15 cellular contexts compared by ENCODE assay signal in genomic region chr1:154623358-154623757, GRCh38. TPM values are rescaled to one million over a fixed set of nuclear protein-coding genes. Genes with fewer than 3 reads are reported as not detected.
A peak's percentile ranks its signal among the peaks of the same experiment; 100 is the strongest.
DNase-seq lines count a peak whose midpoint lies in the region; ATAC-seq, FAIRE-seq and TF ChIP-seq lines count a peak whose summit lies in the region.
"Had no signal": no experiment of that assay in that cellular context is flagged by ENCODE, and none has a peak within 500 bp of the region (broad histone marks: within the 10 kb centered on the region; RNA-seq: fewer than 3 reads in every experiment).

No MANE protein-coding gene starts in this region.

- TF ChIP-seq EP300 in HepG2 (IDR thresholded peaks at IDR 0.05; ENCODE audit: low read depth in 2 of 2, low read length in 2 of 2): no peak
- no peak for TF ChIP-seq EP300 in HepG2 (CRISPR knock-in tag; IDR thresholded peaks at IDR 0.05; ENCODE audit: borderline replicate concordance)

- intact Hi-C loops in CD14-positive monocyte (cut with micrococcal nuclease): no loop called here
- intact Hi-C loops in HepG2 (cut with micrococcal nuclease; ENCODE audit: unreplicated experiment): no loop called here
- intact Hi-C loops in aorta (cut with DNase I): no loop called here

- H3K4me3 ChIP-seq in HL-60 (replicated peaks; ENCODE audit: insufficient read depth, low read length): no peak overlapping the region
- no peak overlapping the region for H3K4me3 ChIP-seq in HepG2 (replicated peaks in 1 of 3; ENCODE audit: insufficient read depth in 1 of 3, low read depth in 2 of 3, low read length in 3 of 3)
- no peak overlapping the region for H3K4me3 ChIP-seq in aorta (ENCODE audit: low read length in 2 of 2)
- no peak overlapping the region for H3K4me3 ChIP-seq in H7 (ENCODE audit: insufficient read depth, low read depth, low read length)
- H3K4me3 ChIP-seq: gastroesophageal sphincter, suprapubic skin had no signal

- DNase-seq in CD14-positive monocyte (ENCODE audit: low spot score): peak; percentile 55
- peak; percentile 62 to 81 for DNase-seq in HL-60 (ENCODE audit: low read depth in 1 of 2, low spot score in 1 of 2)
- DNase-seq in SKM-1 treated with dmso at 0.1 percent for 144 hours (lab: John Stamatoyannopoulos, UW; ENCODE audit: unreplicated experiment): peak; percentile 88
- DNase-seq in HepG2 (ENCODE audit: low spot score): no peak
- DNase-seq in aorta: no peak
- DNase-seq in H7: no peak
- DNase-seq in iPS-NIHi7 (ENCODE audit: extremely low spot score): no peak
- DNase-seq: activated CD4-positive, alpha-beta T cell treated with anti-CD3 and anti-CD28 coated beads for 48 hours; mammary epithelial cell; NCI-H187 treated with DMSO at 0.1 percent for 48 hours; NCI-H69 had no signal

- WGBS in HepG2 (ENCODE audit: low lambda C conversion rate): 100% methylated on average over 3 of the region's 3 CpGs
- WGBS in aorta, 2 donors: 87 to 90% methylated on average over 3 of the region's 3 CpGs

- H3K27ac ChIP-seq in HL-60 (replicated peaks) (0 out of 2 replicates have a peak overlapping the region, but pooled peaks have one; percentile 16), HepG2 (ENCODE audit: extremely low read length, insufficient read depth, low read length) (no peak overlapping the region), aorta (ENCODE audit: low read depth in 1 of 2, low read length in 2 of 2) (no peak overlapping the region)
- H3K27ac ChIP-seq: gastroesophageal sphincter, suprapubic skin had no signal

- H3K27me3 Mint-ChIP-seq in CD14-positive monocyte (ENCODE audit: low read depth in 3 of 3): peaks cover 0 to 5% (median 0%) of the 10 kb centered on the region in 3 donors
- H3K27me3 Mint-ChIP-seq: natural killer cell treated with Interleukin-12 subunit alpha and Interleukin-12 subunit beta and Interleukin-15 and Interleukin-18, amount 100 ng/mL, for 72 hours had no signal

- TF ChIP-seq POLR2A in HepG2 (IDR thresholded peaks at IDR 0.05; ENCODE audit: insufficient read depth in 1 of 2, low read depth in 2 of 2, low read length in 2 of 2): no peak

- H4K20me1 ChIP-seq in HepG2 (ENCODE audit: insufficient read depth, low read length): peaks cover 39% of the 10 kb centered on the region

- H3K9me3 Mint-ChIP-seq in CD14-positive monocyte: peaks cover 0 to 2% (median 0%) of the 10 kb centered on the region in 7 donors
- H3K9me3 Mint-ChIP-seq: natural killer cell treated with Interleukin-12 subunit alpha and Interleukin-12 subunit beta and Interleukin-15 and Interleukin-18, amount 100 ng/mL, for 72 hours had no signal

- no peak overlapping the region for H3K4me2 ChIP-seq in HepG2 (ENCODE audit: low read depth, low read length)

- peaks cover 43% of the 10 kb centered on the region for H3K4me1 Mint-ChIP-seq in CD14-positive monocyte

- CTCF ChIA-PET in HepG2 (lab: Yijun Ruan, JAX; ENCODE audit: low intra/inter-chr PET ratio, low total read pairs): no interaction called here

- H3K27me3 ChIP-seq in HL-60 (ENCODE audit: insufficient read depth, poor library complexity, severe bottlenecking) (no peaks in the 10 kb centered on the region), HepG2 (ENCODE audit: control insufficient read depth in 1 of 2, insufficient read depth in 2 of 2, low read length in 2 of 2) (no peaks in the 10 kb centered on the region; a peak in 1 of 5 replicates), aorta (ENCODE audit: control insufficient read depth in 1 of 2, insufficient read depth in 2 of 2, low read length in 1 of 2) (no peaks in the 10 kb centered on the region), H7 (ENCODE audit: control insufficient read depth, insufficient read depth, low read length) (no peaks in the 10 kb centered on the region)
- H3K27me3 ChIP-seq: gastroesophageal sphincter, suprapubic skin had no signal

- peaks cover 0 to 12% of the 10 kb centered on the region in 2 experiments; a peak in 2 of 5 replicates for H3K36me3 ChIP-seq in HepG2 (replicated peaks in 1 of 2; ENCODE audit: control insufficient read depth in 1 of 2, insufficient read depth in 2 of 2, low read length in 2 of 2)
- H3K36me3 ChIP-seq in aorta (ENCODE audit: control insufficient read depth in 1 of 2, insufficient read depth in 2 of 2, low read length in 1 of 2): no peaks in the 10 kb centered on the region
- no peaks in the 10 kb centered on the region for H3K36me3 ChIP-seq in H7 (replicated peaks; ENCODE audit: control insufficient read depth, insufficient read depth, low read length)

- peak overlapping the region; percentile 63 to 89 (median 78) for H3K27ac Mint-ChIP-seq in CD14-positive monocyte

- no peak overlapping the region for H2AFZ ChIP-seq in HepG2 (ENCODE audit: low read length)

- TF ChIP-seq RAD21 in HepG2 (CRISPR knock-in tag; IDR thresholded peaks at IDR 0.05): no peak

- POLR2A ChIA-PET in HepG2 (lab: Yijun Ruan, JAX): no interaction called here

- H3K9me3 ChIP-seq in HepG2 (ENCODE audit: low read length) (no peaks in the 10 kb centered on the region), aorta (ENCODE audit: control insufficient read depth, low read length) (no peaks in the 10 kb centered on the region)
- H3K9me3 ChIP-seq: gastroesophageal sphincter, suprapubic skin had no signal

- BruUV-seq in HepG2 (replicated peaks; lab: Mats Ljungman, UMichigan): no TSS peak

- H3K4me1 ChIP-seq in HepG2 (ENCODE audit: insufficient read depth, low read length) (peaks cover 37% of the 10 kb centered on the region), aorta (ENCODE audit: control insufficient read depth in 1 of 2, insufficient read depth in 2 of 2, low read length in 2 of 2) (peaks cover 0 to 4% of the 10 kb centered on the region in 2 donors)

- no peak for TF ChIP-seq CTCF in CD14-positive monocyte (IDR thresholded peaks at IDR 0.05)
- TF ChIP-seq CTCF in HL-60 (IDR thresholded peaks at IDR 0.05; ENCODE audit: insufficient read depth, low read length): no peak
- no peak for TF ChIP-seq CTCF in HepG2 (CRISPR knock-in tag; IDR thresholded peaks at IDR 0.05)

- FAIRE-seq in HepG2 (lab: Jason Lieb, UNC): no peak

- in situ Hi-C loops in HepG2 (cut with HindIII; ENCODE audit: extremely low pct_ligation_motif_present, low pct_unique_long_range_greater_than_20kb): no loop called here

- ATAC-seq in HepG2: no peak
- ATAC-seq in aorta (ENCODE audit: low FRiP score): no peak
- ATAC-seq in GM19463 (IDR thresholded peaks at IDR 0.05; ENCODE audit: unreplicated experiment): no peak
- ATAC-seq: gastroesophageal sphincter; natural killer cell treated with Interleukin-12 subunit alpha and Interleukin-12 subunit beta and Interleukin-15 and Interleukin-18, amount 100 ng/mL, for 72 hours had no signal

- H3K79me2 ChIP-seq in HepG2 (ENCODE audit: insufficient read depth, low read length): peaks cover 92% of the 10 kb centered on the region

- H3K9ac ChIP-seq in HepG2 (ENCODE audit: insufficient read depth, low read depth, low read length): no peak overlapping the region

- H3K36me3 Mint-ChIP-seq in CD14-positive monocyte: peaks cover 16 to 30% of the 10 kb centered on the region in 2 donors

- no peak overlapping the region for H3K4me3 Mint-ChIP-seq in CD14-positive monocyte
- H3K4me3 Mint-ChIP-seq: natural killer cell treated with Interleukin-12 subunit alpha and Interleukin-12 subunit beta and Interleukin-15 and Interleukin-18, amount 100 ng/mL, for 72 hours had no signal

RNA-seq across cellular contexts. Expression of gene ADAR, which starts 15.4 kb away (rescaled TPM):
- polyA plus RNA-seq in CD14-positive monocyte: 100 to 1,000 TPM in 1 of 2 donors, 10 to 100 TPM in 1; 57.3 to 100 TPM
- 70.8 and 94.6 TPM in 2 replicates for total RNA-seq in HepG2 (2016; rRNA removed; fragmentation: Illumina TruSeq; extraction: Trizol)
- 9.0 and 11.2 TPM in 2 replicates for total RNA-seq in HepG2 (2016; cell fraction: cytosol; rRNA removed; fragmentation: Illumina TruSeq; extraction: Trizol; ENCODE audit: low read depth)
- total RNA-seq in HepG2 (2016; cell fraction: insoluble cytoplasmic fraction; rRNA removed; fragmentation: Illumina TruSeq; extraction: Trizol): 68.0 and 86.8 TPM in 2 replicates
- total RNA-seq in HepG2 (2016; cell fraction: membrane; rRNA removed; fragmentation: Illumina TruSeq; extraction: Trizol): 39.0 and 39.7 TPM in 2 replicates
- 58.4 and 70.1 TPM in 2 replicates for total RNA-seq in HepG2 (2016; cell fraction: nucleus; rRNA removed; fragmentation: Illumina TruSeq; extraction: Trizol)
- 78.6 and 86.2 TPM in 2 replicates for polyA plus RNA-seq in HepG2 (2011; rRNA removed)
- 50.2 and 58.9 TPM in 2 replicates for polyA plus RNA-seq in HepG2 (2011; cell fraction: cytosol; rRNA removed)
- polyA plus RNA-seq in HepG2 (2011; cell fraction: nucleus; rRNA removed): 99.9 and 117 TPM in 2 replicates
- polyA plus RNA-seq in HepG2 (2012): 46.2 and 48.4 TPM in 2 replicates
- polyA plus RNA-seq in HepG2 (2016; cell fraction: cytosol; fragmentation: Illumina TruSeq; extraction: Trizol; ENCODE audit: low read depth): 2.9 and 3.4 TPM in 2 replicates
- 65.0 and 73.2 TPM in 2 replicates for polyA plus RNA-seq in HepG2 (2016; cell fraction: insoluble cytoplasmic fraction; fragmentation: Illumina TruSeq; extraction: Trizol; ENCODE audit: low read depth)
- 14.8 and 16.7 TPM in 2 replicates for polyA plus RNA-seq in HepG2 (2016; cell fraction: membrane; fragmentation: Illumina TruSeq; extraction: Trizol; ENCODE audit: low read depth)
- 73.4 and 80.3 TPM in 2 replicates for polyA plus RNA-seq in HepG2 (2016; cell fraction: nucleus; fragmentation: Illumina TruSeq; extraction: Trizol; ENCODE audit: insufficient read depth, low read depth)
- 183 and 405 TPM in 2 replicates for polyA minus RNA-seq in HepG2 (2011; rRNA and poly(A)+ RNA removed; ENCODE audit: low replicate concordance)
- 60.8 and 69.1 TPM in 2 replicates for polyA minus RNA-seq in HepG2 (2011; cell fraction: cytosol; rRNA and poly(A)+ RNA removed)
- polyA minus RNA-seq in HepG2 (2011; cell fraction: nucleus; rRNA and poly(A)+ RNA removed): 94.0 and 140 TPM in 2 replicates
- 100 to 1,000 TPM; 125 to 138 TPM for total RNA-seq in aorta
- 10 to 100 TPM; 22.9 to 33.7 TPM for polyA plus RNA-seq in aorta
- 196 and 238 TPM in 2 replicates for total RNA-seq in H7 (2014; rRNA removed; shearing (Covaris generic))

RNA-seq across cellular contexts. Expression of gene CHRNB2, which starts 55.8 kb away (rescaled TPM):
- not detected for polyA plus RNA-seq in CD14-positive monocyte
- total RNA-seq in HepG2 (2016; rRNA removed; fragmentation: Illumina TruSeq; extraction: Trizol): 0.07 TPM in 1 of 2 replicates, not detected in the other
- total RNA-seq in HepG2 (2016; cell fraction: cytosol; rRNA removed; fragmentation: Illumina TruSeq; extraction: Trizol; ENCODE audit: low read depth): not detected in 2 replicates
- total RNA-seq in HepG2 (2016; cell fraction: insoluble cytoplasmic fraction; rRNA removed; fragmentation: Illumina TruSeq; extraction: Trizol): 0.06 TPM in 1 of 2 replicates, not detected in the other
- total RNA-seq in HepG2 (2016; cell fraction: membrane; rRNA removed; fragmentation: Illumina TruSeq; extraction: Trizol): not detected in 2 replicates
- 0.19 TPM in 1 of 2 replicates, not detected in the other for total RNA-seq in HepG2 (2016; cell fraction: nucleus; rRNA removed; fragmentation: Illumina TruSeq; extraction: Trizol)
- polyA plus RNA-seq in HepG2 (2011; rRNA removed): 0.03 and 0.07 TPM in 2 replicates
- polyA plus RNA-seq in HepG2 (2011; cell fraction: cytosol; rRNA removed): 0.01 TPM in 1 of 2 replicates, not detected in the other
- 0.07 and 0.18 TPM in 2 replicates for polyA plus RNA-seq in HepG2 (2011; cell fraction: nucleus; rRNA removed)
- polyA plus RNA-seq in HepG2 (2012): 0.04 and 0.07 TPM in 2 replicates
- polyA plus RNA-seq in HepG2 (2016; cell fraction: cytosol; fragmentation: Illumina TruSeq; extraction: Trizol; ENCODE audit: low read depth): not detected in 2 replicates
- not detected in 2 replicates for polyA plus RNA-seq in HepG2 (2016; cell fraction: insoluble cytoplasmic fraction; fragmentation: Illumina TruSeq; extraction: Trizol; ENCODE audit: low read depth)
- polyA plus RNA-seq in HepG2 (2016; cell fraction: membrane; fragmentation: Illumina TruSeq; extraction: Trizol; ENCODE audit: low read depth): not detected in 2 replicates
- 0.26 TPM in 1 of 2 replicates, not detected in the other for polyA plus RNA-seq in HepG2 (2016; cell fraction: nucleus; fragmentation: Illumina TruSeq; extraction: Trizol; ENCODE audit: insufficient read depth, low read depth)
- 0.21 and 0.24 TPM in 2 replicates for polyA minus RNA-seq in HepG2 (2011; rRNA and poly(A)+ RNA removed; ENCODE audit: low replicate concordance)
- not detected in 2 replicates for polyA minus RNA-seq in HepG2 (2011; cell fraction: cytosol; rRNA and poly(A)+ RNA removed)
- polyA minus RNA-seq in HepG2 (2011; cell fraction: nucleus; rRNA and poly(A)+ RNA removed): 0.12 and 0.13 TPM in 2 replicates
- not detected for total RNA-seq in aorta
- polyA plus RNA-seq in aorta: under 1 TPM in 1 of 2 donors, not detected in 1; 0.08 TPM
- 0.30 and 0.83 TPM in 2 replicates for total RNA-seq in H7 (2014; rRNA removed; shearing (Covaris generic))
- total RNA-seq: natural killer cell treated with Interleukin-12 subunit alpha and Interleukin-12 subunit beta and Interleukin-15 and Interleukin-18, amount 100 ng/mL, for 72 hours had no signal

Comparison
In these comparisons a context has a peak if more than half of its experiments do, and no peak if none do; other contexts are left out.
1. DNase-seq: peak in CD14-positive monocyte (single experiment), HL-60 (2 of 2) and SKM-1 treated with dmso at 0.1 percent for 144 hours (single experiment); none in HepG2 (single experiment), aorta (0 of 2), H7 (single experiment) and iPS-NIHi7 (single experiment).